In the genomic region with DNA sequence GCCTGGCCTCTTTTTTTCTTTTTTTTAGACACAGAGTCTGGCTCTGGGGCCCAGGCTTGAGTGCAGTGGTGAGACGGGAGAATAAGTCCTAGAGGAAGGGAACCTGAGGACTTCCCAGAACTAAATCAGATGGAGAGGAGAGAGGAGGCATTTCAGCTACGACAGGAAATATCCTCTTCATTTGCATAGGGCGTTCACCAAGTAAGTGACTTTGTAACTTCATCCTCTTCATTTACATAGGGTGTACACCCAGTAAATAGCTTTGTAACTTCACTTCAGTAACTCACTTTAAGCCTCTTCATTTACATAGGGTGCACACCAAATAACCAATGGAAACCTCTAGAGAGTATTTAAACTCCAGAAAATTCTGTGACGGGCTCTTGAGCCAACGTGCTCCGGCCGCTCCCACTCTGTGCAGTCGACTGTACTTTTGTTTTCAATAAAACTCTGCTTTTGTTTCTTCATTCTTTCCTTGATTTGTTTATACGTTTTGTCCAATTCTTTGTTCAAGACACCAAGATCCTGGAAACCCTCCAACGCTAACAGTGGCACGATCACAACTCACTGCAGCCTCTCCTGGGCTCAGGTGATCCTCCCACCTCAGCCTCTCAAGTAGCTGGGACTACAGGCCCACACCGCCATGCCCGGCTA, we compare ENCODE assay signal across 11 cellular contexts. TPM values are rescaled to one million over a fixed set of nuclear protein-coding genes. Genes with fewer than 3 reads are reported as not detected.
DNase-seq lines count a peak whose midpoint lies in the region; ATAC-seq and TF ChIP-seq lines count a peak whose summit lies in the region.
"Had no signal": no experiment of that assay in that cellular context is flagged by ENCODE, and none has a peak within 500 bp of the region (broad histone marks: within the 10 kb centered on the region; RNA-seq: fewer than 3 reads in every experiment).

No MANE protein-coding gene starts in this region.

- H3K36me3 ChIP-seq in Peyer's patch (no peaks in the 10 kb centered on the region), hepatocyte (replicated peaks; ENCODE audit: insufficient read depth, low read depth) (no peaks in the 10 kb centered on the region), vagina (no peaks in the 10 kb centered on the region)
- H3K36me3 ChIP-seq: right atrium auricular region had no signal

- TF ChIP-seq POLR2A in Peyer's patch (IDR thresholded peaks at IDR 0.05) = peak in 1 of 2 donors; percentile 45
- TF ChIP-seq POLR2A in vagina (IDR thresholded peaks at IDR 0.05) = no peak

- TF ChIP-seq CTCF in Peyer's patch (IDR thresholded peaks at IDR 0.05) (no peak), hepatocyte (IDR thresholded peaks at IDR 0.05; ENCODE audit: poor library complexity) (no peak), vagina (IDR thresholded peaks at IDR 0.05) (no peak)

- intact Hi-C loops in Right ventricle myocardium superior (cut with DNase I) (no loop called here), Right ventricle myocardium inferior (cut with DNase I) (no loop called here), vagina (cut with DNase I) (no loop called here)

- no peak for DNase-seq in Right ventricle myocardium superior
- no peak for DNase-seq in Right ventricle myocardium inferior (ENCODE audit: missing footprints)
- DNase-seq in Peyer's patch = no peak
- DNase-seq in hepatocyte (ENCODE audit: low spot score) = peak; percentile 18
- DNase-seq in vagina (ENCODE audit: extremely low spot score in 2 of 2) = no peak
- DNase-seq in superior temporal gyrus (ENCODE audit: extremely low spot score) = no peak
- no peak for DNase-seq in kidney tubule cell (ENCODE audit: low spot score)
- DNase-seq in stimulated activated CD4-positive, alpha-beta T cell treated with anti-CD3 and anti-CD28 coated beads, Interleukin-2, amount 100 ng/mL, for 24 hours = no peak
- DNase-seq: activated T-cell treated with anti-CD3 and anti-CD28 coated beads, Interleukin-2, amount 50 U/mL, for 72 hours; NCI-H774 had no signal

- ATAC-seq in Right ventricle myocardium superior (ENCODE audit: poor library complexity) (peak; percentile 19), Right ventricle myocardium inferior (no peak)
- ATAC-seq: activated T-cell treated with anti-CD3 and anti-CD28 coated beads, Interleukin-2, amount 50 U/mL, for 72 hours had no signal

- no peak overlapping the region for H3K4me3 ChIP-seq in Peyer's patch
- H3K4me3 ChIP-seq in hepatocyte = no peak overlapping the region
- H3K4me3 ChIP-seq in vagina = no peak overlapping the region
- H3K4me3 ChIP-seq: right atrium auricular region had no signal

- H3K27me3 ChIP-seq in Peyer's patch (no peaks in the 10 kb centered on the region), hepatocyte (no peaks in the 10 kb centered on the region), vagina (no peaks in the 10 kb centered on the region)
- H3K27me3 ChIP-seq: right atrium auricular region had no signal

- H2AFZ ChIP-seq in hepatocyte = no peak overlapping the region

- peak overlapping the region; percentile 42 to 84 (median 52) for H3K27ac ChIP-seq in Peyer's patch
- H3K27ac ChIP-seq in hepatocyte = peak overlapping the region; percentile 76
- H3K27ac ChIP-seq in vagina = peak overlapping the region; percentile 56
- H3K27ac ChIP-seq: right atrium auricular region had no signal

- H3K9me3 ChIP-seq in Peyer's patch (no peaks in the 10 kb centered on the region), hepatocyte (ENCODE audit: low read depth) (no peaks in the 10 kb centered on the region), vagina (no peaks in the 10 kb centered on the region)
- H3K9me3 ChIP-seq: right atrium auricular region had no signal

- no peaks in the 10 kb centered on the region for H3K79me2 ChIP-seq in hepatocyte

- no peaks in the 10 kb centered on the region for H4K20me1 ChIP-seq in hepatocyte (ENCODE audit: insufficient read depth, poor library complexity, severe bottlenecking)

- H3K4me1 ChIP-seq in Peyer's patch (peaks cover 0 to 24% (median 4%) of the 10 kb centered on the region in 4 donors), hepatocyte (ENCODE audit: insufficient read depth) (peaks cover 5% of the 10 kb centered on the region), vagina (peaks cover 4% of the 10 kb centered on the region)
- H3K4me1 ChIP-seq: right atrium auricular region had no signal

- WGBS in hepatocyte (ENCODE audit: low lambda C conversion rate, missing lambda C conversion rate) = 65% methylated on average over 13 of the region's 13 CpGs

- H3K9me2 ChIP-seq in hepatocyte (replicated peaks; ENCODE audit: insufficient read depth) = no peaks in the 10 kb centered on the region

- H3K4me2 ChIP-seq in hepatocyte = no peak overlapping the region

RNA-seq across cellular contexts. Expression of a gene that starts 21.4 kb away (rescaled TPM):
- 159 TPM for total RNA-seq in Right ventricle myocardium superior
- total RNA-seq in Right ventricle myocardium inferior = 148 TPM
- total RNA-seq in Peyer's patch = 100 to 1,000 TPM in 3 of 4 donors, 10 to 100 TPM in 1; 52.8 to 450 (median 392) TPM
- 43.8 and 46.5 TPM in 2 replicates for total RNA-seq in hepatocyte
- 88.1 and 90.7 TPM in 2 replicates for polyA plus RNA-seq in hepatocyte
- 34.6 TPM for total RNA-seq in vagina
